ENCODE assay signal across 28 cellular contexts in genomic region chr13:64414381-64414780, GRCh38.
"Had no signal": no experiment of that assay in that cellular context is flagged by ENCODE, and none has a peak within 500 bp of the region (broad histone marks: within the 10 kb centered on the region; RNA-seq: fewer than 3 reads in every experiment).

No MANE protein-coding gene starts in this region.

- H3K4me3 ChIP-seq: body of pancreas, colonic mucosa, esophagus squamous epithelium, gastroesophageal sphincter, heart right ventricle had no signal

- H3K4me1 Mint-ChIP-seq: activated CD4-positive, alpha-beta T cell treated with anti-CD3 and anti-CD28 coated beads for 36 hours; activated CD4-positive, alpha-beta T cell treated with anti-CD3 and anti-CD28 coated beads, Interleukin-2, amount 10 ng/mL, durations not matched to agents 24 days and 14 days; activated CD8-positive, alpha-beta memory T cell treated with anti-CD3 and anti-CD28 coated beads, Interleukin-2, amount 10 ng/mL, durations not matched to agents 7 days and 5 days; activated naive CD4-positive, alpha-beta T cell treated with anti-CD3 and anti-CD28 coated beads, Interleukin-2, amount 10 ng/mL, durations not matched to agents 7 days and 5 days; activated naive CD8-positive, alpha-beta T cell treated with anti-CD3 and anti-CD28 coated beads, Interleukin-2, amount 10 ng/mL, durations not matched to agents 7 days and 5 days had no signal

- H3K27me3 ChIP-seq: body of pancreas, colonic mucosa, esophagus squamous epithelium, gastroesophageal sphincter, heart right ventricle had no signal

- H3K4me3 Mint-ChIP-seq: activated CD4-positive, alpha-beta memory T cell treated with anti-CD3 and anti-CD28 coated beads for 36 hours; activated CD4-positive, alpha-beta T cell treated with anti-CD3 and anti-CD28 coated beads for 36 hours; activated CD4-positive, alpha-beta T cell treated with anti-CD3 and anti-CD28 coated beads, Interleukin-2, amount 10 ng/mL, durations not matched to agents 24 days and 14 days; activated CD8-positive, alpha-beta memory T cell treated with anti-CD3 and anti-CD28 coated beads, Interleukin-2, amount 10 ng/mL, durations not matched to agents 7 days and 5 days; activated CD8-positive, alpha-beta T cell treated with anti-CD3 and anti-CD28 coated beads, Interleukin-2, amount 10 ng/mL, durations not matched to agents 7 days and 5 days; activated naive CD4-positive, alpha-beta T cell treated with anti-CD3 and anti-CD28 coated beads, Interleukin-2, amount 10 ng/mL, durations not matched to agents 7 days and 5 days; activated naive CD8-positive, alpha-beta T cell treated with anti-CD3 and anti-CD28 coated beads, Interleukin-2, amount 10 ng/mL, durations not matched to agents 7 days and 5 days; activated T-helper 1 cell treated with anti-CD3 and anti-CD28 coated beads, Interleukin-12 subunit alpha, Interleukin-12 subunit beta, Interleukin-2, Interleukin-4 antibody, amounts not matched to agents 30 ng/mL and 10 ng/mL and 1 ng/mL, durations not matched to agents 14 hours and 24 hours and 36 hours had no signal

- H3K36me3 Mint-ChIP-seq: activated CD4-positive, alpha-beta memory T cell treated with anti-CD3 and anti-CD28 coated beads for 36 hours; activated CD8-positive, alpha-beta memory T cell treated with anti-CD3 and anti-CD28 coated beads, Interleukin-2, amount 10 ng/mL, durations not matched to agents 7 days and 5 days; activated naive CD4-positive, alpha-beta T cell treated with anti-CD3 and anti-CD28 coated beads, Interleukin-2, amount 10 ng/mL, durations not matched to agents 7 days and 5 days; activated naive CD4-positive, alpha-beta T cell treated with anti-CD3 and anti-CD28 coated beads, Interleukin-2, amount 50 U/mL, for 72 hours; activated naive CD8-positive, alpha-beta T cell treated with anti-CD3 and anti-CD28 coated beads, Interleukin-2, amount 10 ng/mL, durations not matched to agents 7 days and 5 days had no signal

- DNase-seq: activated CD4-positive, alpha-beta memory T cell treated with anti-CD3 and anti-CD28 coated beads for 36 hours; activated CD4-positive, alpha-beta T cell treated with anti-CD3 and anti-CD28 coated beads for 36 hours; activated CD4-positive, alpha-beta T cell treated with anti-CD3 and anti-CD28 coated beads, Interleukin-2, amount 10 ng/mL, durations not matched to agents 24 days and 14 days; activated CD4-positive, CD25-positive, alpha-beta regulatory T cell; activated CD4-positive, CD25-positive, alpha-beta regulatory T cell treated with anti-CD3 and anti-CD28 coated beads, Interleukin-2, amount 50 U/mL, for 72 hours; activated CD8-positive, alpha-beta memory T cell treated with anti-CD3 and anti-CD28 coated beads, Interleukin-2, amount 10 ng/mL, durations not matched to agents 7 days and 5 days; activated CD8-positive, alpha-beta memory T cell treated with anti-CD3 and anti-CD28 coated beads, Interleukin-2, amount 50 U/mL, for 4 hours; activated CD8-positive, alpha-beta T cell treated with anti-CD3 and anti-CD28 coated beads, Interleukin-2, amount 10 ng/mL, durations not matched to agents 7 days and 5 days; activated effector memory CD4-positive, alpha-beta T cell treated with anti-CD3 and anti-CD28 coated beads, Interleukin-2, amount 50 U/mL, for 16 hours; activated naive CD4-positive, alpha-beta T cell treated with anti-CD3 and anti-CD28 coated beads, Interleukin-2, amount 10 ng/mL, durations not matched to agents 7 days and 5 days; activated naive CD8-positive, alpha-beta T cell treated with anti-CD3 and anti-CD28 coated beads, Interleukin-2, amount 10 ng/mL, durations not matched to agents 7 days and 5 days; activated T-cell treated with anti-CD3 and anti-CD28 coated beads, Interleukin-2, amount 50 U/mL, for 1 hour; activated T-cell treated with anti-CD3 and anti-CD28 coated beads, Interleukin-2, amount 50 U/mL, for 48 hours; amygdala; aorta; body of pancreas; caudate nucleus; colonic mucosa; effector CD8-positive, alpha-beta T cell; esophagus squamous epithelium; foreskin melanocyte; heart right ventricle; T-helper 2 cell had no signal

- H3K4me1 ChIP-seq: body of pancreas, colonic mucosa, esophagus squamous epithelium, gastroesophageal sphincter, heart right ventricle had no signal

- H3K9me3 Mint-ChIP-seq: activated CD4-positive, alpha-beta T cell treated with anti-CD3 and anti-CD28 coated beads, Interleukin-2, amount 10 ng/mL, durations not matched to agents 24 days and 14 days; activated naive CD8-positive, alpha-beta T cell treated with anti-CD3 and anti-CD28 coated beads, Interleukin-2, amount 10 ng/mL, durations not matched to agents 7 days and 5 days; activated T-helper 1 cell treated with anti-CD3 and anti-CD28 coated beads, Interleukin-12 subunit alpha, Interleukin-12 subunit beta, Interleukin-2, Interleukin-4 antibody, amounts not matched to agents 30 ng/mL and 10 ng/mL and 1 ng/mL, durations not matched to agents 14 hours and 24 hours and 36 hours had no signal

- H3K9me3 ChIP-seq: body of pancreas, colonic mucosa, esophagus squamous epithelium, gastroesophageal sphincter had no signal

- H3K27ac Mint-ChIP-seq: activated CD4-positive, alpha-beta memory T cell treated with anti-CD3 and anti-CD28 coated beads for 36 hours; activated CD4-positive, alpha-beta T cell treated with anti-CD3 and anti-CD28 coated beads for 36 hours; activated CD4-positive, alpha-beta T cell treated with anti-CD3 and anti-CD28 coated beads, Interleukin-2, amount 10 ng/mL, durations not matched to agents 24 days and 14 days; activated CD8-positive, alpha-beta memory T cell treated with anti-CD3 and anti-CD28 coated beads, Interleukin-2, amount 10 ng/mL, durations not matched to agents 7 days and 5 days; activated CD8-positive, alpha-beta T cell treated with anti-CD3 and anti-CD28 coated beads, Interleukin-2, amount 10 ng/mL, durations not matched to agents 7 days and 5 days; activated naive CD4-positive, alpha-beta T cell treated with anti-CD3 and anti-CD28 coated beads, Interleukin-2, amount 10 ng/mL, durations not matched to agents 7 days and 5 days; activated naive CD4-positive, alpha-beta T cell treated with anti-CD3 and anti-CD28 coated beads, Interleukin-2, amount 50 U/mL, for 72 hours; activated naive CD8-positive, alpha-beta T cell treated with anti-CD3 and anti-CD28 coated beads, Interleukin-2, amount 10 ng/mL, durations not matched to agents 7 days and 5 days; activated T-helper 1 cell treated with anti-CD3 and anti-CD28 coated beads, Interleukin-12 subunit alpha, Interleukin-12 subunit beta, Interleukin-2, Interleukin-4 antibody, amounts not matched to agents 30 ng/mL and 10 ng/mL and 1 ng/mL, durations not matched to agents 14 hours and 24 hours and 36 hours; activated T-helper 2 cell treated with anti-CD3 and anti-CD28 coated beads, Interferon-gamma antibody, Interleukin-2, Interleukin-4, amounts not matched to agents 10 μg/mL and 5 μg/mL and 100 μg/mL, durations not matched to agents 14 hours and 24 hours and 36 hours had no signal

- H3K27me3 Mint-ChIP-seq: activated CD4-positive, alpha-beta memory T cell treated with anti-CD3 and anti-CD28 coated beads for 36 hours; activated CD4-positive, alpha-beta T cell treated with anti-CD3 and anti-CD28 coated beads for 36 hours; activated CD4-positive, alpha-beta T cell treated with anti-CD3 and anti-CD28 coated beads, Interleukin-2, amount 10 ng/mL, durations not matched to agents 24 days and 14 days; activated CD8-positive, alpha-beta memory T cell treated with anti-CD3 and anti-CD28 coated beads, Interleukin-2, amount 10 ng/mL, durations not matched to agents 7 days and 5 days; activated naive CD4-positive, alpha-beta T cell treated with anti-CD3 and anti-CD28 coated beads, Interleukin-2, amount 10 ng/mL, durations not matched to agents 7 days and 5 days; activated naive CD8-positive, alpha-beta T cell treated with anti-CD3 and anti-CD28 coated beads, Interleukin-2, amount 10 ng/mL, durations not matched to agents 7 days and 5 days had no signal

- H3K36me3 ChIP-seq: colonic mucosa, esophagus squamous epithelium, gastroesophageal sphincter, heart right ventricle had no signal

- H3K27ac ChIP-seq: body of pancreas, colonic mucosa, epithelial cell of prostate, esophagus squamous epithelium, gastroesophageal sphincter, heart right ventricle had no signal
